ENCODE assay signal across 21 cellular contexts in the genomic region with DNA sequence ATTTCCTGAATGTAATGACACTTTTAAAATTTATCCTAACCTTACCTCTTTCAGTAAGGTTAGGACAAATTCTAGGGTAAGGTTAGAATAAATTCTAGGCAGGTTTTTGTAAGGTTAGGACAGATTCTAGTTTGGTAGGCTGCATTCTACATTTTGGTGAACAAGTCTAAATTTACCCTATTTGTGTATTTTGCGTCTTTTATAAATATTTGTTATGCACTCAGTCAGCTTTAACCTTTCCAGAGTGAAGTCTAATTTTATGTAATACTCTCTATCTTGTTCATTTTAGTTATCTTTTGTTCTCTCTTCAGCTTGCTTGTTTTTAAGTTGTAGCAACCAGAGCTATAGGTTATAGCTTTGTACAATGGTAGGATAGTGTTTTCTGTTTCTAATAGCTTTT. TPM values are rescaled to one million over a fixed set of nuclear protein-coding genes. Genes with fewer than 3 reads are reported as not detected.
DNase-seq lines count a peak whose midpoint lies in the region; ATAC-seq, FAIRE-seq and TF ChIP-seq lines count a peak whose summit lies in the region.
"Had no signal": no experiment of that assay in that cellular context is flagged by ENCODE, and none has a peak within 500 bp of the region (broad histone marks: within the 10 kb centered on the region; RNA-seq: fewer than 3 reads in every experiment).

No MANE protein-coding gene starts in this region.

- no peaks in the 10 kb centered on the region for H3K27me3 ChIP-seq in liver (ENCODE audit: control insufficient read depth in 4 of 4, insufficient read depth in 4 of 4, low read length in 3 of 4)
- no peaks in the 10 kb centered on the region for H3K27me3 ChIP-seq in HepG2 (ENCODE audit: control insufficient read depth in 1 of 2, insufficient read depth in 2 of 2, low read length in 2 of 2)
- H3K27me3 ChIP-seq in right lobe of liver: no peaks in the 10 kb centered on the region
- H3K27me3 ChIP-seq in osteoblast (ENCODE audit: insufficient read depth, low read length): no peaks in the 10 kb centered on the region
- H3K27me3 ChIP-seq in psoas muscle (ENCODE audit: insufficient read depth in 3 of 3, low read length in 2 of 3): no peaks in the 10 kb centered on the region
- H3K27me3 ChIP-seq: BLaER1 treated with 17β-estradiol and CSF1 and Interleukin-3, amounts not matched to agents 10 nM and 100 nM had no signal

- TF ChIP-seq RAD21 in liver (IDR thresholded peaks at IDR 0.05): no peak
- no peak for TF ChIP-seq RAD21 in HepG2 (CRISPR knock-in tag; IDR thresholded peaks at IDR 0.05)

- POLR2A ChIA-PET in HepG2 (lab: Yijun Ruan, JAX): no interaction called here

- no peaks in the 10 kb centered on the region for H3K79me2 ChIP-seq in HepG2 (ENCODE audit: insufficient read depth, low read length)
- no peaks in the 10 kb centered on the region for H3K79me2 ChIP-seq in osteoblast (ENCODE audit: insufficient read depth, low read length)

- H3K36me3 ChIP-seq in liver (ENCODE audit: control insufficient read depth in 4 of 4, insufficient read depth in 3 of 4, low read depth in 1 of 4, low read length in 3 of 4): peaks cover 2 to 15% (median 4%) of the 10 kb centered on the region in 4 donors
- no peaks in the 10 kb centered on the region for H3K36me3 ChIP-seq in HepG2 (replicated peaks in 1 of 2; ENCODE audit: control insufficient read depth in 1 of 2, insufficient read depth in 2 of 2, low read length in 2 of 2)
- no peaks in the 10 kb centered on the region for H3K36me3 ChIP-seq in right lobe of liver
- H3K36me3 ChIP-seq in osteoblast (ENCODE audit: insufficient read depth, low read length): peaks cover 31% of the 10 kb centered on the region
- peaks cover 0 to 19% of the 10 kb centered on the region in 2 donors for H3K36me3 ChIP-seq in psoas muscle (ENCODE audit: insufficient read depth in 1 of 2, low read depth in 1 of 2)

- no TSS peak for BruUV-seq in HepG2 (replicated peaks; lab: Mats Ljungman, UMichigan)

- H3K27ac ChIP-seq in liver (ENCODE audit: low read depth in 1 of 2, low read length in 2 of 2) (no peak overlapping the region), HepG2 (ENCODE audit: extremely low read length, insufficient read depth, low read length) (no peak overlapping the region), right lobe of liver (peak overlapping the region in 2 of 3 donors; percentile 0 to 25), osteoblast (ENCODE audit: low read depth, low read length) (no peak overlapping the region), psoas muscle (no peak overlapping the region)
- H3K27ac ChIP-seq: 22Rv1; A549; BLaER1 treated with 17β-estradiol and CSF1 and Interleukin-3, amounts not matched to agents 10 nM and 100 nM; C4-2B had no signal

- TF ChIP-seq CTCF in liver (IDR thresholded peaks at IDR 0.05; ENCODE audit: low read depth, low read length, missing input control) (no peak), HepG2 (CRISPR knock-in tag; IDR thresholded peaks at IDR 0.05) (no peak), right lobe of liver (IDR thresholded peaks at IDR 0.05) (no peak), osteoblast (IDR thresholded peaks at IDR 0.05; ENCODE audit: extremely low read depth, low read depth, low read length) (no peak), psoas muscle (IDR thresholded peaks at IDR 0.05) (no peak)

- H4K20me1 ChIP-seq in HepG2 (ENCODE audit: insufficient read depth, low read length): no peaks in the 10 kb centered on the region
- no peaks in the 10 kb centered on the region for H4K20me1 ChIP-seq in osteoblast (ENCODE audit: insufficient read depth, low read length)
- H4K20me1 ChIP-seq: BLaER1 treated with 17β-estradiol and CSF1 and Interleukin-3, amounts not matched to agents 10 nM and 100 nM had no signal

- 33% methylated on average over 1 of the region's 1 CpG for WGBS in liver
- 97% methylated on average over 1 of the region's 1 CpG for WGBS in HepG2 (ENCODE audit: low lambda C conversion rate)
- WGBS in right lobe of liver (ENCODE audit: insufficient coverage, low coverage, low lambda C conversion rate, missing lambda C conversion rate): 33% methylated on average over 1 of the region's 1 CpG
- 97 to 100% (median 99%) methylated on average over 1 of the region's 1 CpG for WGBS in psoas muscle, 3 donors

- in situ Hi-C loops in HepG2 (cut with HindIII; ENCODE audit: extremely low pct_ligation_motif_present, low pct_unique_long_range_greater_than_20kb): no loop called here

- TF ChIP-seq POLR2A in HepG2 (IDR thresholded peaks at IDR 0.05; ENCODE audit: insufficient read depth in 1 of 2, low read depth in 2 of 2, low read length in 2 of 2) (no peak), H54 (IDR thresholded peaks at IDR 0.05; ENCODE audit: low read depth, low read length) (no peak), right lobe of liver (IDR thresholded peaks at IDR 0.05) (no peak)

- no peak overlapping the region for H3K9ac ChIP-seq in liver (ENCODE audit: low read depth in 1 of 2, low read length in 2 of 2)
- H3K9ac ChIP-seq in HepG2 (ENCODE audit: insufficient read depth, low read depth, low read length): no peak overlapping the region
- H3K9ac ChIP-seq: BLaER1 treated with 17β-estradiol and CSF1 and Interleukin-3, amounts not matched to agents 10 nM and 100 nM had no signal

- H3K9me3 ChIP-seq in liver (ENCODE audit: control insufficient read depth in 4 of 4, low read length in 3 of 4): peaks cover 0 to 6% (median under 1%) of the 10 kb centered on the region in 4 donors
- H3K9me3 ChIP-seq in HepG2 (ENCODE audit: low read length): peaks cover 13% of the 10 kb centered on the region
- no peaks in the 10 kb centered on the region for H3K9me3 ChIP-seq in right lobe of liver
- H3K9me3 ChIP-seq in osteoblast (ENCODE audit: low read depth, low read length): peaks cover 4% of the 10 kb centered on the region
- H3K9me3 ChIP-seq in psoas muscle: no peaks in the 10 kb centered on the region
- H3K9me3 ChIP-seq: A549 had no signal

- H2AFZ ChIP-seq in HepG2 (ENCODE audit: low read length) (no peak overlapping the region), osteoblast (ENCODE audit: low read length) (no peak overlapping the region)

- intact Hi-C loops in HepG2 (cut with micrococcal nuclease; ENCODE audit: unreplicated experiment) (no loop called here), right lobe of liver (cut with DNase I) (no loop called here), psoas muscle (cut with DNase I) (no loop called here)

- TF ChIP-seq EP300 in HepG2 (IDR thresholded peaks at IDR 0.05; ENCODE audit: low read depth in 2 of 2, low read length in 2 of 2) (no peak), HepG2 (CRISPR knock-in tag; IDR thresholded peaks at IDR 0.05; ENCODE audit: borderline replicate concordance) (no peak)

- ATAC-seq in HepG2 (no peak), right lobe of liver (peak in 3 of 4 donors; percentile 34 to 82 (median 50)), psoas muscle (no peak)
- ATAC-seq: A549; CD8-positive, alpha-beta T cell; GM12878 had no signal

- no peak for DNase-seq in HepG2 (ENCODE audit: low spot score)
- no peak for DNase-seq in H54 (ENCODE audit: insufficient read length, low spot score)
- DNase-seq in right lobe of liver: no peak
- peak; percentile 5 for DNase-seq in osteoblast (ENCODE audit: insufficient read length, low spot score, missing footprints)
- DNase-seq in SHP77 (lab: John Stamatoyannopoulos, UW): no peak
- no peak for DNase-seq in stimulated activated CD4-positive, alpha-beta T cell treated with anti-CD3 and anti-CD28 coated beads, Interleukin-4, amount 100 ng/mL, for 1 hour
- no peak for DNase-seq in psoas muscle
- DNase-seq: AML-193; Caco-2; Calu3; CD4-positive, alpha-beta T cell; CD8-positive, alpha-beta T cell; DMS79 treated with DMSO at 0.1 percent for 48 hours; GDM1 had no signal

- no peak for FAIRE-seq in HepG2 (lab: Jason Lieb, UNC)
- FAIRE-seq in H54 (lab: Jason Lieb, UNC): peak; percentile 68
- FAIRE-seq: A549, D721Med, GM12878 had no signal

- H3K4me3 ChIP-seq in liver (ENCODE audit: low read depth in 1 of 3, low read length in 3 of 3) (no peak overlapping the region), HepG2 (replicated peaks in 1 of 3; ENCODE audit: insufficient read depth in 1 of 3, low read depth in 2 of 3, low read length in 3 of 3) (no peak overlapping the region), right lobe of liver (no peak overlapping the region), osteoblast (ENCODE audit: insufficient read depth, low read length) (no peak overlapping the region), psoas muscle (no peak overlapping the region)
- H3K4me3 ChIP-seq: A549; BLaER1 treated with 17β-estradiol and CSF1 and Interleukin-3, amounts not matched to agents 10 nM and 100 nM; GM12878 had no signal

- H3K4me2 ChIP-seq in HepG2 (ENCODE audit: low read depth, low read length) (no peak overlapping the region), osteoblast (ENCODE audit: insufficient read depth, low read length) (no peak overlapping the region)
- H3K4me2 ChIP-seq: A549; BLaER1 treated with 17β-estradiol and CSF1 and Interleukin-3, amounts not matched to agents 10 nM and 100 nM had no signal

- H3K4me1 ChIP-seq in liver (ENCODE audit: control insufficient read depth in 4 of 4, insufficient read depth in 4 of 4, low read length in 3 of 4) (peaks cover 0 to 13% (median 4%) of the 10 kb centered on the region in 4 donors), HepG2 (ENCODE audit: insufficient read depth, low read length) (no peaks in the 10 kb centered on the region), right lobe of liver (peaks cover 0 to 19% (median 0%) of the 10 kb centered on the region in 4 donors), osteoblast (ENCODE audit: insufficient read depth, low read length) (no peaks in the 10 kb centered on the region), psoas muscle (no peaks in the 10 kb centered on the region)
- H3K4me1 ChIP-seq: A549; BLaER1 treated with 17β-estradiol and CSF1 and Interleukin-3, amounts not matched to agents 10 nM and 100 nM; Caco-2 had no signal

- CTCF ChIA-PET in HepG2 (lab: Yijun Ruan, JAX; ENCODE audit: low intra/inter-chr PET ratio, low total read pairs): no interaction called here

RNA-seq across cellular contexts. Expression of a gene that starts 54.0 kb away (rescaled TPM):
- total RNA-seq in liver (1 to 10 TPM; 4.9 to 5.9 TPM), HepG2 (2016; rRNA removed; fragmentation: Illumina TruSeq; extraction: Trizol) (1.6 and 1.7 TPM in 2 replicates), right lobe of liver (10 to 100 TPM in 1 of 6 experiments, 1 to 10 TPM in 5; 2.4 to 11.1 (median 5.0) TPM), osteoblast (9.1 and 10.1 TPM in 2 replicates), psoas muscle (1 to 10 TPM; 2.8 to 8.0 (median 4.1) TPM)
- polyA plus RNA-seq in liver (1 to 10 TPM; 1.4 to 3.6 TPM), HepG2 (2011; rRNA removed) (1.3 and 2.2 TPM in 2 replicates), psoas muscle (1 to 10 TPM in 1 of 3 donors, under 1 TPM in 2; 0.57 to 4.0 (median 0.84) TPM)
- 2.2 and 2.6 TPM in 2 replicates for total RNA-seq in HepG2 (2016; cell fraction: cytosol; rRNA removed; fragmentation: Illumina TruSeq; extraction: Trizol; ENCODE audit: low read depth)
- total RNA-seq in HepG2 (2016; cell fraction: insoluble cytoplasmic fraction; rRNA removed; fragmentation: Illumina TruSeq; extraction: Trizol): 1.4 and 1.5 TPM in 2 replicates
- total RNA-seq in HepG2 (2016; cell fraction: membrane; rRNA removed; fragmentation: Illumina TruSeq; extraction: Trizol): 1.0 and 1.1 TPM in 2 replicates
- 2.8 and 5.0 TPM in 2 replicates for total RNA-seq in HepG2 (2016; cell fraction: nucleus; rRNA removed; fragmentation: Illumina TruSeq; extraction: Trizol)
- 0.87 and 2.0 TPM in 2 replicates for polyA plus RNA-seq in HepG2 (2011; cell fraction: cytosol; rRNA removed)
- 1.8 and 2.8 TPM in 2 replicates for polyA plus RNA-seq in HepG2 (2011; cell fraction: nucleus; rRNA removed)
- polyA plus RNA-seq in HepG2 (2012): 2.4 and 3.0 TPM in 2 replicates
- 0.10 and 0.17 TPM in 2 replicates for polyA plus RNA-seq in HepG2 (2016; cell fraction: cytosol; fragmentation: Illumina TruSeq; extraction: Trizol; ENCODE audit: low read depth)
- 1.5 and 2.1 TPM in 2 replicates for polyA plus RNA-seq in HepG2 (2016; cell fraction: insoluble cytoplasmic fraction; fragmentation: Illumina TruSeq; extraction: Trizol; ENCODE audit: low read depth)
- polyA plus RNA-seq in HepG2 (2016; cell fraction: membrane; fragmentation: Illumina TruSeq; extraction: Trizol; ENCODE audit: low read depth): 0.37 and 0.43 TPM in 2 replicates
- 2.3 and 4.0 TPM in 2 replicates for polyA plus RNA-seq in HepG2 (2016; cell fraction: nucleus; fragmentation: Illumina TruSeq; extraction: Trizol; ENCODE audit: insufficient read depth, low read depth)
- 4.7 and 114 TPM in 2 replicates for polyA minus RNA-seq in HepG2 (2011; rRNA and poly(A)+ RNA removed; ENCODE audit: low replicate concordance)
- 3.2 and 3.4 TPM in 2 replicates for polyA minus RNA-seq in HepG2 (2011; cell fraction: cytosol; rRNA and poly(A)+ RNA removed)
- 14.8 and 17.7 TPM in 2 replicates for polyA minus RNA-seq in HepG2 (2011; cell fraction: nucleus; rRNA and poly(A)+ RNA removed)

Comparison
In these comparisons a context has a peak if more than half of its experiments do, and no peak if none do; other contexts are left out.
1. H3K27ac ChIP-seq: peak in right lobe of liver (2 of 3); none in liver (0 of 2), HepG2 (single experiment), osteoblast (single experiment) and psoas muscle (single experiment).
2. ATAC-seq: peak in right lobe of liver (3 of 4); none in HepG2 (single experiment) and psoas muscle (0 of 4).